ENCODE assay signal across 24 cellular contexts in the genomic region with DNA sequence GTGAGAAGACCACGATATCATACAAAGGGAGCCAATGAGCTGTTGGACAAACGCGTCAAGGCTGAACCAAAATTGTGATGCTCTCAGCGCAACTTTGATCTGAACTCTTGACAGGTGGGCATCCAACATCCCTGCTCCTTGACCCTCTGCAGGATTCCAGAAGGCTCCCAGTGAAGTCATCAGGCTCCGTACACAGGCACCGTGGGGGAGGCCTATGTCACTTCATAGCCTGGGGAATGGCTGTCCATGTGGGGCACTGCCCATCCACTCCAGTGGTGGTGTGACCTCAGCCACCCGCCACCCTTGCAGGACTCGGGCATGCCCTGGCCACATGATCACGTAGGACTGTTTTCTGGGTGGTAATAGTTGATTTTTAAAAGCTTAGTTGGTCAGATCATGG.
"Had no signal": no experiment of that assay in that cellular context is flagged by ENCODE, and none has a peak within 500 bp of the region (broad histone marks: within the 10 kb centered on the region; RNA-seq: fewer than 3 reads in every experiment).

No MANE protein-coding gene starts in this region.

- H3K9ac ChIP-seq: parathyroid adenoma had no signal

- H3K79me2 ChIP-seq: hepatocyte, parathyroid adenoma had no signal

- DNase-seq: cortex of kidney; effector CD4-positive, alpha-beta T cell; foreskin fibroblast; gastrocnemius medialis; kidney glomerular epithelial cell; left colon; left ventricle myocardium inferior; lower lobe of right lung; natural killer cell; spleen; stimulated activated CD4-positive, alpha-beta T cell treated with anti-CD3 and anti-CD28 coated beads, Interleukin-4, amount 100 ng/mL, for 4 hours; stimulated activated naive CD8-positive, alpha-beta T cell treated with anti-CD3 and anti-CD28 coated beads, Interleukin-15, Interleukin-2, amounts not matched to agents 100 U/mL and 50 U/mL, for 24 hours; substantia nigra; testis; tibial artery; upper lobe of left lung; uterus had no signal

- H3K27ac ChIP-seq: gastrocnemius medialis, heart left ventricle, hepatocyte, left ventricle myocardium inferior, lower lobe of right lung, neutrophil, parathyroid adenoma, skin epidermis, spleen, testis, tibial artery, upper lobe of left lung, uterus had no signal

- H3K27me3 Mint-ChIP-seq: stimulated activated memory B cell treated with anti-CD40 and anti-IgM and Interleukin-4, amounts not matched to agents 10 μg/mL and 1 μg/mL and 100 μg/mL, for 72 hours had no signal

- H3K4me3 ChIP-seq: gastrocnemius medialis, heart left ventricle, hepatocyte, left ventricle myocardium inferior, lower lobe of right lung, skin epidermis, spleen, testis, tibial artery, upper lobe of left lung, uterus had no signal

- H3K4me1 ChIP-seq: gastrocnemius medialis, lower lobe of right lung, parathyroid adenoma, spleen, testis, tibial artery, upper lobe of left lung, uterus had no signal

- H3K9me3 ChIP-seq: gastrocnemius medialis, heart left ventricle, left ventricle myocardium inferior, lower lobe of right lung, neutrophil, spleen, testis, tibial artery, upper lobe of left lung, uterus had no signal

- H3K4me1 Mint-ChIP-seq: stimulated activated memory B cell treated with anti-CD40 and anti-IgM and Interleukin-4, amounts not matched to agents 10 μg/mL and 1 μg/mL and 100 μg/mL, for 72 hours had no signal

- ATAC-seq: gastrocnemius medialis; heart left ventricle; left colon; lower lobe of right lung; natural killer cell; stimulated activated memory B cell treated with anti-CD40 and anti-IgM and Interleukin-4, amounts not matched to agents 10 μg/mL and 1 μg/mL and 100 μg/mL, for 72 hours; stimulated activated naive CD8-positive, alpha-beta T cell treated with anti-CD3 and anti-CD28 coated beads, Interleukin-15, Interleukin-2, amounts not matched to agents 100 U/mL and 50 U/mL, for 24 hours had no signal

- H3K4me3 Mint-ChIP-seq: natural killer cell; stimulated activated memory B cell treated with anti-CD40 and anti-IgM and Interleukin-4, amounts not matched to agents 10 μg/mL and 1 μg/mL and 100 μg/mL, for 72 hours had no signal

- H3K36me3 ChIP-seq: gastrocnemius medialis, heart left ventricle, left ventricle myocardium inferior, lower lobe of right lung, neutrophil, spleen, tibial artery, upper lobe of left lung, uterus had no signal

- H3K4me2 ChIP-seq: hepatocyte had no signal

- H2AFZ ChIP-seq: hepatocyte, parathyroid adenoma had no signal

- H3K27ac Mint-ChIP-seq: natural killer cell; progenitor cell of endocrine pancreas; stimulated activated memory B cell treated with anti-CD40 and anti-IgM and Interleukin-4, amounts not matched to agents 10 μg/mL and 1 μg/mL and 100 μg/mL, for 72 hours had no signal

- H3K27me3 ChIP-seq: gastrocnemius medialis, heart left ventricle, hepatocyte, neutrophil, spleen, testis, tibial artery, upper lobe of left lung, uterus had no signal

- H3K36me3 Mint-ChIP-seq: natural killer cell; stimulated activated memory B cell treated with anti-CD40 and anti-IgM and Interleukin-4, amounts not matched to agents 10 μg/mL and 1 μg/mL and 100 μg/mL, for 72 hours had no signal
